Comparison of ENCODE assay signal across 29 cellular contexts in genomic region chr4:69330345-69330744, GRCh38. TPM values are rescaled to one million over a fixed set of nuclear protein-coding genes. Genes with fewer than 3 reads are reported as not detected.
"Had no signal": no experiment of that assay in that cellular context is flagged by ENCODE, and none has a peak within 500 bp of the region (broad histone marks: within the 10 kb centered on the region; RNA-seq: fewer than 3 reads in every experiment).

No MANE protein-coding gene starts in this region.

- H3K9ac ChIP-seq: SK-N-SH had no signal

- ATAC-seq: activated CD4-positive, alpha-beta T cell treated with anti-CD3 and anti-CD28 coated beads for 36 hours; activated T-helper 17 cell treated with anti-CD3 and anti-CD28 coated beads, Interleukin-2, amount 50 U/mL, for 72 hours; K562; Panc1; Right ventricle myocardium inferior had no signal

- FAIRE-seq: bronchial epithelial cell, K562 had no signal

- H3K9me3 ChIP-seq: SK-N-SH had no signal

- H3K4me3 ChIP-seq: K562 had no signal

- H3K27ac ChIP-seq: VCaP had no signal

- DNase-seq: activated CD4-positive, alpha-beta memory T cell treated with anti-CD3 and anti-CD28 coated beads, Interleukin-2, amount 10 ng/mL, durations not matched to agents 7 days and 5 days; activated CD4-positive, alpha-beta T cell treated with anti-CD3 and anti-CD28 coated beads for 36 hours; activated CD4-positive, alpha-beta T cell treated with anti-CD3 and anti-CD28 coated beads, Interleukin-2, amount 50 U/mL, for 1 hour; activated gamma-delta T cell treated with Interleukin-2 at 50 U/mL for 16 hours; activated naive CD4-positive, alpha-beta T cell treated with anti-CD3 and anti-CD28 coated beads, Interleukin-2, amount 10 ng/mL, durations not matched to agents 7 days and 5 days; activated naive CD8-positive, alpha-beta T cell treated with anti-CD3 and anti-CD28 coated beads for 36 hours; activated T-cell treated with anti-CD3 and anti-CD28 coated beads for 4 hours; activated T-cell treated with anti-CD3 and anti-CD28 coated beads, Interleukin-2, amount 50 U/mL, for 48 hours; anterior cingulate cortex; Karpas-422; MM.1S; NCI-H1105; NCI-H1436; NCI-H1694 treated with DMSO at 0.1 percent for 48 hours; NCI-H2029 treated with DMSO at 0.1 percent for 48 hours; NCI-H524; RPMI8226; SK-N-SH; T-helper 1 cell had no signal

- H3K4me2 ChIP-seq: SK-N-SH had no signal

- H3K9me2 ChIP-seq: SK-N-SH had no signal

RNA-seq across cellular contexts. Expression of gene UGT2B28, which starts 50.1 kb away (rescaled TPM):
- total RNA-seq: activated CD4-positive, alpha-beta memory T cell treated with anti-CD3 and anti-CD28 coated beads, Interleukin-2, amount 10 ng/mL, durations not matched to agents 7 days and 5 days; activated CD4-positive, alpha-beta T cell treated with anti-CD3 and anti-CD28 coated beads for 36 hours; activated CD8-positive, alpha-beta memory T cell treated with anti-CD3 and anti-CD28 coated beads for 36 hours; activated naive CD8-positive, alpha-beta T cell treated with anti-CD3 and anti-CD28 coated beads for 36 hours; activated T-helper 17 cell treated with anti-CD3 and anti-CD28 coated beads, Interleukin-2, amount 50 U/mL, for 72 hours; bronchial epithelial cell; K562; OCI-LY7; Right ventricle myocardium inferior; T-helper 2 cell treated with Interferon-gamma antibody and Interleukin-4, amounts not matched to agents 100 ng/mL and 5 ng/mL, for 36 hours had no signal
- polyA plus RNA-seq: adipose tissue, K562, SK-N-SH had no signal
